Comparison of ENCODE assay signal across 8 cellular contexts in genomic region chrX:110146521-110146920, GRCh38.
DNase-seq lines count a peak whose midpoint lies in the region; ATAC-seq and TF ChIP-seq lines count a peak whose summit lies in the region.

No MANE protein-coding gene starts in this region.

- H3K23me2 ChIP-seq in H9 (ENCODE audit: insufficient read length, low read depth, low read length, poor library complexity, severe bottlenecking) = no peaks in the 10 kb centered on the region

- no peak overlapping the region for H2BK120ac ChIP-seq in H9 (ENCODE audit: low read depth, low read length, poor library complexity, severe bottlenecking)

- WGBS in H9 (ENCODE audit: extremely low coverage, insufficient read length, low lambda C conversion rate) = no CpG with 5 or more reads among the region's 2 CpGs

- no peak overlapping the region for H2BK5ac ChIP-seq in H9 (ENCODE audit: insufficient read length, low read length)

- H4K5ac ChIP-seq in H9 (ENCODE audit: insufficient read length, low read depth, low read length) = no peak overlapping the region

- H3K27ac ChIP-seq in H9 (ENCODE audit: insufficient read length, low read depth, low read length) = no peak overlapping the region

- H3K9ac ChIP-seq in H9 (ENCODE audit: extremely low read depth, insufficient read length, low read length) = no peak overlapping the region

- peak; percentile 6 for DNase-seq in activated naive CD4-positive, alpha-beta T cell treated with Interleukin-2 at 50 U/mL for 16 hours
- DNase-seq in activated naive CD4-positive, alpha-beta T cell (lab: John Stamatoyannopoulos, UW) = no peak
- DNase-seq in H9 (no peak), NCI-H2107 treated with DMSO at 0.1 percent for 48 hours (lab: John Stamatoyannopoulos, UW; ENCODE audit: unreplicated experiment) (peak; percentile 22), glutamatergic neuron (no peak), retinal pigment epithelial cell (ENCODE audit: low read depth) (no peak), foreskin melanocyte (no peak)
- peak; percentile 6 for DNase-seq in activated T-cell treated with anti-CD3 and anti-CD28 coated beads, Interleukin-2, amount 50 U/mL, for 4 hours

- H3K18ac ChIP-seq in H9 (ENCODE audit: insufficient read length, low read depth, low read length) = no peak overlapping the region

- no peak overlapping the region for H3K14ac ChIP-seq in H9 (ENCODE audit: insufficient read depth, low read length)

- H2BK12ac ChIP-seq in H9 (ENCODE audit: insufficient read length, low read depth, low read length) = no peak overlapping the region

- TF ChIP-seq CTCF in H9 (conservative IDR thresholded peaks at IDR 0.05) (peak; percentile 69), glutamatergic neuron (IDR thresholded peaks at IDR 0.05; ENCODE audit: partially characterized antibody, unreplicated experiment) (peak; percentile 41), retinal pigment epithelial cell (conservative IDR thresholded peaks at IDR 0.05; ENCODE audit: low read depth, low read length) (peak; percentile 75)

- no peak overlapping the region for H2BK15ac ChIP-seq in H9 (ENCODE audit: low read depth, low read length)

- no peak overlapping the region for H3K4ac ChIP-seq in H9 (ENCODE audit: low read depth, low read length)

- peaks cover 0 to 4% (median 0%) of the 10 kb centered on the region in 3 experiments; a peak in 1 of 7 replicates for H3K36me3 Mint-ChIP-seq in H9 (ENCODE audit: insufficient read depth in 1 of 3, low read depth in 3 of 3)
- H3K36me3 Mint-ChIP-seq in activated T-cell treated with anti-CD3 and anti-CD28 coated beads, Interleukin-2, amount 50 U/mL, for 4 hours (ENCODE audit: insufficient read depth) = peaks cover 8% of the 10 kb centered on the region
- no peaks in the 10 kb centered on the region for H3K36me3 Mint-ChIP-seq in glutamatergic neuron (ENCODE audit: unreplicated experiment)

- H3K56ac ChIP-seq in H9 (ENCODE audit: insufficient read length, low read depth, low read length) = no peak overlapping the region

- H3K4me1 Mint-ChIP-seq in H9 (peaks cover 16% of the 10 kb centered on the region in 2 experiments), glutamatergic neuron (ENCODE audit: low read depth, unreplicated experiment) (no peaks in the 10 kb centered on the region)
- H3K4me1 Mint-ChIP-seq in activated T-cell treated with anti-CD3 and anti-CD28 coated beads, Interleukin-2, amount 50 U/mL, for 4 hours (ENCODE audit: low read depth) = peaks cover 1% of the 10 kb centered on the region

- H3K4me3 Mint-ChIP-seq in H9 (no peak overlapping the region), glutamatergic neuron (ENCODE audit: unreplicated experiment) (no peak overlapping the region)
- no peak overlapping the region for H3K4me3 Mint-ChIP-seq in activated T-cell treated with anti-CD3 and anti-CD28 coated beads, Interleukin-2, amount 50 U/mL, for 4 hours

- H3K9me3 Mint-ChIP-seq in H9 (no peaks in the 10 kb centered on the region), glutamatergic neuron (ENCODE audit: unreplicated experiment) (no peaks in the 10 kb centered on the region)
- no peaks in the 10 kb centered on the region for H3K9me3 Mint-ChIP-seq in activated T-cell treated with anti-CD3 and anti-CD28 coated beads, Interleukin-2, amount 50 U/mL, for 4 hours

- no peak overlapping the region for H2BK20ac ChIP-seq in H9 (ENCODE audit: low read depth, low read length, poor library complexity, severe bottlenecking)

- no peak overlapping the region for H4K91ac ChIP-seq in H9 (ENCODE audit: insufficient read length, low read depth, low read length)

- H3K27ac Mint-ChIP-seq in H9 = no peak overlapping the region
- H3K27ac Mint-ChIP-seq in glutamatergic neuron (ENCODE audit: unreplicated experiment) = no peak overlapping the region

- peaks cover 3% of the 10 kb centered on the region; the same call in 1 of the 2 replicates for H3K4me1 ChIP-seq in H9 (ENCODE audit: insufficient read depth, low read length)

- no peak overlapping the region for H3K4me3 ChIP-seq in retinal pigment epithelial cell (ENCODE audit: low read length)

- H3K27me3 Mint-ChIP-seq in H9 (ENCODE audit: low read depth) (no peaks in the 10 kb centered on the region; the same call in none of the 2 replicates), glutamatergic neuron (ENCODE audit: unreplicated experiment) (no peaks in the 10 kb centered on the region)
- H3K27me3 Mint-ChIP-seq in activated T-cell treated with anti-CD3 and anti-CD28 coated beads, Interleukin-2, amount 50 U/mL, for 4 hours (ENCODE audit: low read depth) = no peaks in the 10 kb centered on the region

- no peak overlapping the region for H2AFZ ChIP-seq in H9 (ENCODE audit: low read length)

- no peaks in the 10 kb centered on the region for H4K20me1 ChIP-seq in H9 (ENCODE audit: control insufficient read depth, insufficient read depth, insufficient read length)

- no peaks in the 10 kb centered on the region for H3K27me3 ChIP-seq in H9 (ENCODE audit: insufficient read depth, low read length)

- H3K4me2 ChIP-seq in H9 (ENCODE audit: insufficient read depth, insufficient read length, low read length) = no peak overlapping the region

- no peak overlapping the region for H3T11ph ChIP-seq in H9 (ENCODE audit: low read length)

- ATAC-seq in activated T-cell treated with anti-CD3 and anti-CD28 coated beads, Interleukin-2, amount 50 U/mL, for 4 hours = peak; percentile 40 to 77

- H3K79me1 ChIP-seq in H9 (ENCODE audit: insufficient read depth, low read depth, low read length, poor library complexity, severe bottlenecking) = no peaks in the 10 kb centered on the region

- no peak overlapping the region for H3K23ac ChIP-seq in H9 (ENCODE audit: insufficient read length, low read depth, low read length)

- H2AK5ac ChIP-seq in H9 (ENCODE audit: insufficient read length, low read length) = no peak overlapping the region

- H3K9me3 ChIP-seq in H9 (ENCODE audit: control insufficient read depth, low read depth, low read length) = no peaks in the 10 kb centered on the region

- H3K79me2 ChIP-seq in H9 (ENCODE audit: insufficient read depth, low read length) = no peaks in the 10 kb centered on the region

- no peak overlapping the region for H4K8ac ChIP-seq in H9 (replicated peaks; ENCODE audit: insufficient read length, low read depth, low read length)

Comparison
In these comparisons a context has a peak if more than half of its experiments do, and no peak if none do; other contexts are left out.
1. DNase-seq: peak in activated naive CD4-positive, alpha-beta T cell treated with Interleukin-2 at 50 U/mL for 16 hours (single experiment), NCI-H2107 treated with DMSO at 0.1 percent for 48 hours (single experiment) and activated T-cell treated with anti-CD3 and anti-CD28 coated beads, Interleukin-2, amount 50 U/mL, for 4 hours (single experiment); none in activated naive CD4-positive, alpha-beta T cell (0 of 4), H9 (single experiment), glutamatergic neuron (single experiment), retinal pigment epithelial cell (single experiment) and foreskin melanocyte (single experiment).
2. Peak in every context shown above with its lines, with median percentiles within 50 percentile points of each other: CTCF ChIP-seq.